8 cellular contexts compared by ENCODE assay signal in the genomic region with DNA sequence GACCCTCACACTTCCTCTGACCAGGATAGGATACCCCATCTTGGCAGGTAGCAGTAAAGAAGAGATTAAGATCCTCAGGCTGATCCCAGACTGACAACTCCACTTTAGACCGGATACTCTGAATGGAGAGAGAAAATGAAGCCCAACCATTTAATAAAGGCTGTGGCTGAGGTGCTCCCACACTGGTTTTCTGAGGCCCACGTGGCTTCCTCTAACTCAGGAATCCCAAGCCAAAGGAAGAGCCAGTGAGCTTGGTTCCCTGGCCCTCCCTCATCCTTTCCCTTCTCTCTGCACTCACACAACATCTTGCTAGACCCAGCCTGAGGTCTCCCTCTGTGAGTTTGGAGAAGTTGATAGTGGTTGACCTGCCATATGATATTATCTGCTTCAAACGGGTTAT.
"Had no signal": no experiment of that assay in that cellular context is flagged by ENCODE, and none has a peak within 500 bp of the region (broad histone marks: within the 10 kb centered on the region; RNA-seq: fewer than 3 reads in every experiment).

No MANE protein-coding gene starts in this region.

- H3K4me3 ChIP-seq: transverse colon had no signal

- FAIRE-seq: kidney had no signal

- H3K9me3 ChIP-seq: transverse colon had no signal

- H3K36me3 ChIP-seq: transverse colon had no signal

- DNase-seq: activated CD4-positive, CD25-positive, alpha-beta regulatory T cell treated with anti-CD3 and anti-CD28 coated beads, Interleukin-2, amount 50 U/mL, for 72 hours; activated naive CD4-positive, alpha-beta T cell treated with Interleukin-2 at 50 U/mL for 16 hours; anterior cingulate cortex; hippocampal formation; kidney; transverse colon had no signal

- H3K27ac ChIP-seq: transverse colon had no signal

- H3K27me3 ChIP-seq: transverse colon had no signal

- ATAC-seq: esophagus mucosa; stimulated activated effector memory CD8-positive, alpha-beta T cell treated with anti-CD3 and anti-CD28 coated beads, Interleukin-12 subunit alpha, Interleukin-12 subunit beta, amount 100 ng/mL, for 72 hours had no signal
